9 cellular contexts compared by ENCODE assay signal in the genomic region with DNA sequence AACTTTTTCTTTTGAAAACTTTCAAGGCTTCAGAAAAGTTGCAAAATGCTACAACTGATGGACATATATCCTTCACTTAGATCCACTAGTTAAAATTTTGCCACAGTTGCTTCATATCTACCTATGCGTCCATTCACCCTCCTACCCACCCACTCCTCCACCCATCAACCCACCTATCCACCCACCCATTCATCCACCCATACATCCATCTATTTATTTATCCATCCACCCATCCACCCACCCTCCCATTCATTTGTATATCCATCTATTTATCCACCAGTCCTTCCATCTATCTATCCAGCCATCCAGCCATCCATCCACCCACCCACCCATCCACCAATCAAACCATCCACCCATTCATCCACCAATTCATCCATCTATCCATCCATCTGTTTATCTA. TPM values are rescaled to one million over a fixed set of nuclear protein-coding genes. Genes with fewer than 3 reads are reported as not detected.
"Had no signal": no experiment of that assay in that cellular context is flagged by ENCODE, and none has a peak within 500 bp of the region (broad histone marks: within the 10 kb centered on the region; RNA-seq: fewer than 3 reads in every experiment).

No MANE protein-coding gene starts in this region.

- H3K4me2 ChIP-seq: KMS-11 had no signal

- FAIRE-seq: K562 had no signal

- H3K9ac ChIP-seq: KMS-11 had no signal

- H3K4me3 ChIP-seq: K562 had no signal

- DNase-seq: KBM-7, KG1 had no signal

- ATAC-seq: HepG2, K562 had no signal

- H3K27ac ChIP-seq: HL-60, KMS-11 had no signal

RNA-seq across cellular contexts. Expression of gene BPIFB4, which starts 13.6 kb away (rescaled TPM):
- total RNA-seq: HepG2, HT-29, HT1080, K562 had no signal
- polyA plus RNA-seq: IgD-negative memory B cell, K562 had no signal

RNA-seq across cellular contexts. Expression of gene BPIFB3, which starts 39.4 kb away (rescaled TPM):
- total RNA-seq: HepG2, HT-29, HT1080, K562 had no signal
- polyA plus RNA-seq: IgD-negative memory B cell, K562 had no signal
